Comparison of ENCODE assay signal across 9 cellular contexts in the genomic region with DNA sequence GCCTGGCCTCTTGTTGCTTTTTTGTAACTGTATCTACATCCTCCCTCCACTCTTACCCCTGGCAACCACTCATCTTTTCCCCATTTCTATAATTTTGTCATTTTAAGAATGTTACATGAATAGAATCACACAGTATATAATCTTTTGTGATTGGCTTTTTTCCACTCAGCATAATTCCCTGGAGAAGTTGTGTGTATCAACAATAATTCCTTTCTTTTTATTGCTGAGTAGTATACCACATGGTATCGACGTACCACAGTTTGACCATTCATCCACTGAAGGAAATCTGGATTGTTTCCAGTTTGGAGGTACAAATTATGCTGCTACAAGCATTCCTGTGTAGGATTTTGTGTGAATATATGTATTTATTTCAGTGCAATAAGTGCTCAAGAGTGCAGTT. TPM values are rescaled to one million over a fixed set of nuclear protein-coding genes. Genes with fewer than 3 reads are reported as not detected.
"Had no signal": no experiment of that assay in that cellular context is flagged by ENCODE, and none has a peak within 500 bp of the region (broad histone marks: within the 10 kb centered on the region; RNA-seq: fewer than 3 reads in every experiment).

No MANE protein-coding gene starts in this region.

- H3K36me3 ChIP-seq: HAP-1 had no signal

- H3K4me2 ChIP-seq: GM23338 had no signal

- ATAC-seq: GM23338, HCT116, HepG2 had no signal

- H3K27ac ChIP-seq: HL-60 had no signal

- H3K4me3 ChIP-seq: GM23338, HAP-1 had no signal

- FAIRE-seq: HepG2 had no signal

- DNase-seq: H7, HFFc6, KBM-7 had no signal

- H2AFZ ChIP-seq: GM23338 had no signal

RNA-seq across cellular contexts. Expression of a gene that starts 21.7 kb away (rescaled TPM):
- total RNA-seq: HepG2 had no signal
- polyA plus RNA-seq: HepG2, IgD-negative memory B cell had no signal
